14 cellular contexts compared by ENCODE assay signal in genomic region chr10:67780759-67781538, GRCh38. TPM values are rescaled to one million over a fixed set of nuclear protein-coding genes. Genes with fewer than 3 reads are reported as not detected.
A peak's percentile ranks its signal among the peaks of the same experiment; 100 is the strongest.
DNase-seq lines count a peak whose midpoint lies in the region; ATAC-seq and TF ChIP-seq lines count a peak whose summit lies in the region.
"Had no signal": no experiment of that assay in that cellular context is flagged by ENCODE, and none has a peak within 500 bp of the region (broad histone marks: within the 10 kb centered on the region; RNA-seq: fewer than 3 reads in every experiment).

No MANE protein-coding gene starts in this region.

- H3K4me3 Mint-ChIP-seq in activated naive CD4-positive, alpha-beta T cell treated with anti-CD3 and anti-CD28 coated beads, Interleukin-2, amount 10 ng/mL, durations not matched to agents 7 days and 5 days = no peak overlapping the region
- H3K4me3 Mint-ChIP-seq: activated naive CD8-positive, alpha-beta T cell; CD14-positive monocyte; natural killer cell had no signal

- no peaks in the 10 kb centered on the region for H3K36me3 ChIP-seq in OCI-LY7 (ENCODE audit: insufficient read depth, low read length)
- no peaks in the 10 kb centered on the region for H3K36me3 ChIP-seq in left lung

- ATAC-seq in GM18508 (IDR thresholded peaks at IDR 0.05; ENCODE audit: insufficient read depth, unreplicated experiment) = peak; percentile 62
- peak; percentile 79 for ATAC-seq in GM21381 (IDR thresholded peaks at IDR 0.05; ENCODE audit: unreplicated experiment)
- ATAC-seq in HG03039 (IDR thresholded peaks at IDR 0.05; ENCODE audit: unreplicated experiment) = peak; percentile 84
- ATAC-seq in left lung = no peak

- peak overlapping the region; percentile 35 for H3K4me3 ChIP-seq in OCI-LY7 (ENCODE audit: low read depth, low read length, poor library complexity, severe bottlenecking)
- no peak overlapping the region for H3K4me3 ChIP-seq in left lung

- H3K4me2 ChIP-seq in OCI-LY7 (ENCODE audit: low read length) = peak overlapping the region; percentile 73
- H3K4me2 ChIP-seq: KMS-11 had no signal

- peaks cover 3% of the 10 kb centered on the region for H3K27me3 Mint-ChIP-seq in activated naive CD4-positive, alpha-beta T cell treated with anti-CD3 and anti-CD28 coated beads, Interleukin-2, amount 10 ng/mL, durations not matched to agents 7 days and 5 days
- H3K27me3 Mint-ChIP-seq: activated naive CD8-positive, alpha-beta T cell had no signal

- POLR2A ChIA-PET in OCI-LY7 (lab: Charles Lee) = interaction anchor here (0.8 to 2.0 kb wide), 10 partner anchors 8 to 117 kb away, joined by 3 to 11 read pairs (median 4); partner anchors contain the start of gene CTNNA3

- DNase-seq in OCI-LY7 (ENCODE audit: low spot score) = peak; percentile 81
- DNase-seq in activated naive CD4-positive, alpha-beta T cell treated with anti-CD3 and anti-CD28 coated beads, Interleukin-2, amount 10 ng/mL, durations not matched to agents 7 days and 5 days = no peak
- DNase-seq in activated CD4-positive, alpha-beta T cell treated with anti-CD3 and anti-CD28 coated beads for 48 hours = no peak
- DNase-seq in NCI-H2227 (lab: John Stamatoyannopoulos, UW; ENCODE audit: unreplicated experiment) = no peak
- DNase-seq in left lung = no peak
- DNase-seq: natural killer cell; stimulated activated CD4-positive, alpha-beta T cell treated with anti-CD3 and anti-CD28 coated beads, Interleukin-1b, Interleukin-23, amount 100 ng/mL, for 48 hours had no signal

- peak overlapping the region; percentile 86 for H2AFZ ChIP-seq in OCI-LY7 (ENCODE audit: low read length)

- H3K27ac Mint-ChIP-seq in activated naive CD4-positive, alpha-beta T cell treated with anti-CD3 and anti-CD28 coated beads, Interleukin-2, amount 10 ng/mL, durations not matched to agents 7 days and 5 days = no peak overlapping the region
- H3K27ac Mint-ChIP-seq: activated naive CD8-positive, alpha-beta T cell; CD14-positive monocyte; natural killer cell had no signal

- H3K79me2 ChIP-seq in OCI-LY7 (ENCODE audit: insufficient read depth, low read depth, low read length) = no peaks in the 10 kb centered on the region

- intact Hi-C loops in OCI-LY7 (cut with micrococcal nuclease; ENCODE audit: unreplicated experiment) = loop anchor here (1.0 to 5.0 kb wide), 4 partner anchors 66 to 850 kb away; no protein-coding TSS in a partner anchor
- intact Hi-C loops in left lung (cut with DNase I) = no loop called here

- H3K9me2 ChIP-seq in OCI-LY7 (ENCODE audit: insufficient read depth, low read length) = no peaks in the 10 kb centered on the region

- H3K4me1 ChIP-seq in OCI-LY7 (ENCODE audit: insufficient read depth, low read length, poor library complexity, severe bottlenecking) (peaks cover 67% of the 10 kb centered on the region), left lung (no peaks in the 10 kb centered on the region)

- H3K27ac ChIP-seq in OCI-LY7 (ENCODE audit: low read depth, low read length, poor library complexity, severe bottlenecking) (peak overlapping the region; percentile 85), left lung (no peak overlapping the region)
- H3K27ac ChIP-seq: KMS-11, VCaP had no signal

- BruUV-seq in OCI-LY7 (replicated peaks; lab: Mats Ljungman, UMichigan) = no TSS peak

- H3K36me3 Mint-ChIP-seq in activated naive CD4-positive, alpha-beta T cell treated with anti-CD3 and anti-CD28 coated beads, Interleukin-2, amount 10 ng/mL, durations not matched to agents 7 days and 5 days = peaks cover 2% of the 10 kb centered on the region
- H3K36me3 Mint-ChIP-seq: activated naive CD8-positive, alpha-beta T cell; CD14-positive monocyte; natural killer cell had no signal

- TF ChIP-seq CTCF in OCI-LY7 (conservative IDR thresholded peaks at IDR 0.05; ENCODE audit: low read length) (no peak), left lung (IDR thresholded peaks at IDR 0.05) (no peak)

- H3K9me3 ChIP-seq in OCI-LY7 (ENCODE audit: low read length) (no peaks in the 10 kb centered on the region), left lung (no peaks in the 10 kb centered on the region)

- no peaks in the 10 kb centered on the region for H4K20me1 ChIP-seq in OCI-LY7 (ENCODE audit: insufficient read depth, low read length)

- H3K27me3 ChIP-seq in left lung = no peaks in the 10 kb centered on the region

- H3K4me1 Mint-ChIP-seq in activated naive CD4-positive, alpha-beta T cell treated with anti-CD3 and anti-CD28 coated beads, Interleukin-2, amount 10 ng/mL, durations not matched to agents 7 days and 5 days = peaks cover 43% of the 10 kb centered on the region

- H3K9me3 Mint-ChIP-seq in activated naive CD4-positive, alpha-beta T cell treated with anti-CD3 and anti-CD28 coated beads, Interleukin-2, amount 10 ng/mL, durations not matched to agents 7 days and 5 days = no peaks in the 10 kb centered on the region
- H3K9me3 Mint-ChIP-seq: natural killer cell had no signal

- CTCF ChIA-PET in OCI-LY7 (lab: Charles Lee; ENCODE audit: unreplicated experiment) = interaction anchor here (0.6 to 4.0 kb wide), 5 partner anchors 8 to 940 kb away, joined by 3 to 44 read pairs (median 8); partner anchors contain the start of genes CCAR1 and CTNNA3
- CTCF ChIA-PET in activated naive CD4-positive, alpha-beta T cell treated with anti-CD3 and anti-CD28 coated beads, Interleukin-2, amount 10 ng/mL, durations not matched to agents 7 days and 5 days (lab: Charles Lee) = interaction anchor here (0.7 to 7.2 kb wide), 12 partner anchors 7 to 375 kb away, joined by 3 to 195 read pairs (median 10); partner anchors contain the start of genes CTNNA3 and DNAJC12

RNA-seq across cellular contexts. Expression of gene DNAJC12, which starts 57.0 kb away (rescaled TPM):
- total RNA-seq in OCI-LY7 (2014; rRNA removed; shearing (Covaris generic)) = 12.8 and 13.0 TPM in 2 replicates
- 18.9 and 19.4 TPM in 2 replicates for total RNA-seq in OCI-LY7 (2022)
- 1 to 10 TPM; 2.4 to 3.3 TPM for total RNA-seq in left lung
- total RNA-seq: natural killer cell had no signal
